8 cellular contexts compared by ENCODE assay signal in the genomic region with DNA sequence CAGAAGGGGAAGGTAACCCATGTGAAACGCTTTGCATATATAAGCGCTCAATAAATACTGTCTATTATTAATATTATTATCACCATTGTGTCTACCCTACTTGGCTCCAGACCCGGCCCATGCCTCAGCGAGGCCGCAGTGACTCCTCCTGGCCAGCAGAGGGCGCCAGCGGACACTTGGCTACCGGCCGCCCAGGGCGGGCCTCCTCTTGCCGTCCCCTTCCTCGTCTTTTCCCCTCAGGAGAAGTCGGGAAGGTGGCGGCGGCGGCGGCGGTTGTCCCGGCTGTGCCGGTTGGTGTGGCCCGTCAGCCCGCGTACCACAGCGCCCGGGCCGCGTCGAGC. TPM values are rescaled to one million over a fixed set of nuclear protein-coding genes. Genes with fewer than 3 reads are reported as not detected.
DNase-seq lines count a peak whose midpoint lies in the region; ATAC-seq and TF ChIP-seq lines count a peak whose summit lies in the region.

Gene AGFG1 (plus strand): TSS at position 233 of the 341 bp plus-strand sequence. CDS start 266 bp downstream, outside the sequence.

- H3K4me2 ChIP-seq in BLaER1 = peak within 1 kb of the TSS; percentile 84

- H3K9ac ChIP-seq in BLaER1 (peak within 1 kb of the TSS; percentile 82), liver (ENCODE audit: low read depth in 1 of 2, low read length in 2 of 2) (peak within 1 kb of the TSS in 1 of 2 donors; percentile 19)

- TF ChIP-seq RAD21 in liver (IDR thresholded peaks at IDR 0.05) = peak; percentile 63 to 83

- peaks cover 41% of the 10 kb centered on the region for H4K20me1 ChIP-seq in BLaER1

- H3K36me3 ChIP-seq in BLaER1 (no peaks in the 10 kb centered on the region), liver (ENCODE audit: control insufficient read depth in 4 of 4, insufficient read depth in 3 of 4, low read depth in 1 of 4, low read length in 3 of 4) (no peaks in the 10 kb centered on the region)

- DNase-seq in NCI-H526 treated with DMSO at 0.1 percent for 48 hours (lab: John Stamatoyannopoulos, UW) = peak; percentile 70
- peak; percentile 82 to 92 for DNase-seq in activated CD4-positive, alpha-beta T cell treated with anti-CD3 and anti-CD28 coated beads, Interleukin-2, amount 50 U/mL, for 24 hours (ENCODE audit: low read depth in 1 of 2, low spot score in 1 of 2)
- peak; percentile 90 for DNase-seq in dermis blood vessel endothelial cell
- DNase-seq in stimulated activated CD4-positive, alpha-beta T cell treated with anti-CD3 and anti-CD28 coated beads, Interleukin-4, amount 100 ng/mL, for 24 hours = peak; percentile 88

- peak; percentile 99 for TF ChIP-seq CTCF in liver (IDR thresholded peaks at IDR 0.05; ENCODE audit: low read depth, low read length, missing input control)

- H3K4me3 ChIP-seq in BLaER1 = peak within 1 kb of the TSS; percentile 82
- peak within 1 kb of the TSS; percentile 92 to 98 (median 92) for H3K4me3 ChIP-seq in liver (ENCODE audit: low read depth in 1 of 3, low read length in 3 of 3)

- H3K27me3 ChIP-seq in BLaER1 (no peaks in the 10 kb centered on the region), liver (ENCODE audit: control insufficient read depth in 4 of 4, insufficient read depth in 4 of 4, low read length in 3 of 4) (no peaks in the 10 kb centered on the region)

- H3K27ac ChIP-seq in BLaER1 (peak within 1 kb of the TSS; percentile 83), liver (ENCODE audit: low read depth in 1 of 2, low read length in 2 of 2) (peak within 1 kb of the TSS; percentile 88)

- ATAC-seq in GM19043 (IDR thresholded peaks at IDR 0.05; ENCODE audit: low read depth, unreplicated experiment) (peak; percentile 85), HG03354 (IDR thresholded peaks at IDR 0.05; ENCODE audit: poor library complexity, severe bottlenecking, unreplicated experiment) (peak; percentile 89)

- H3K4me1 ChIP-seq in BLaER1 (peaks cover 16% of the 10 kb centered on the region), liver (ENCODE audit: control insufficient read depth in 4 of 4, insufficient read depth in 4 of 4, low read length in 3 of 4) (peaks cover 2 to 17% (median 16%) of the 10 kb centered on the region in 4 donors)

- H3K9me3 ChIP-seq in BLaER1 (no peaks in the 10 kb centered on the region), liver (ENCODE audit: control insufficient read depth in 4 of 4, low read length in 3 of 4) (no peaks in the 10 kb centered on the region)

- WGBS in liver = 2% methylated on average over 28 of the region's 28 CpGs

TF ChIP-seq in liver, 16 proteins besides CTCF, POLR2A, EP300 and RAD21:
- no peak for TF ChIP-seq TAF1 (conservative IDR thresholded peaks at IDR 0.05)
- TF ChIP-seq HNF4G (IDR thresholded peaks at IDR 0.05) = no peak
- TF ChIP-seq YY1 (IDR thresholded peaks at IDR 0.05) = peak; percentile 48
- no peak for TF ChIP-seq HNF4A (conservative IDR thresholded peaks at IDR 0.05)
- TF ChIP-seq, protein P1, sequence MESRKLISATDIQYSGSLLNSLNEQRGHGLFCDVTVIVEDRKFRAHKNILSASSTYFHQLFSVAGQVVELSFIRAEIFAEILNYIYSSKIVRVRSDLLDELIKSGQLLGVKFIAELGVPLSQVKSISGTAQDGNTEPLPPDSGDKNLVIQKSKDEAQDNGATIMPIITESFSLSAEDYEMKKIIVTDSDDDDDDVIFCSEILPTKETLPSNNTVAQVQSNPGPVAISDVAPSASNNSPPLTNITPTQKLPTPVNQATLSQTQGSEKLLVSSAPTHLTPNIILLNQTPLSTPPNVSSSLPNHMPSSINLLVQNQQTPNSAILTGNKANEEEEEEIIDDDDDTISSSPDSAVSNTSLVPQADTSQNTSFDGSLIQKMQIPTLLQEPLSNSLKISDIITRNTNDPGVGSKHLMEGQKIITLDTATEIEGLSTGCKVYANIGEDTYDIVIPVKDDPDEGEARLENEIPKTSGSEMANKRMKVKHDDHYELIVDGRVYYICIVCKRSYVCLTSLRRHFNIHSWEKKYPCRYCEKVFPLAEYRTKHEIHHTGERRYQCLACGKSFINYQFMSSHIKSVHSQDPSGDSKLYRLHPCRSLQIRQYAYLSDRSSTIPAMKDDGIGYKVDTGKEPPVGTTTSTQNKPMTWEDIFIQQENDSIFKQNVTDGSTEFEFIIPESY (IDR thresholded peaks at IDR 0.05) = no peak
TF ChIP-seq in liver: peak in this region for 1.

RNA-seq across cellular contexts. Expression of gene AGFG1, which starts in this region (rescaled TPM):
- 45.9 and 74.0 TPM in 2 replicates for total RNA-seq in dermis blood vessel endothelial cell
- 10 to 100 TPM; 23.0 to 49.7 TPM for total RNA-seq in liver
- polyA plus RNA-seq in liver = 10 to 100 TPM in 1 of 2 donors, 1 to 10 TPM in 1; 8.5 to 24.3 TPM

Comparison
In these comparisons a context has a peak if more than half of its experiments do, and no peak if none do; other contexts are left out.
1. Peak in every context shown above with its lines: DNase-seq, ATAC-seq, H3K4me3 ChIP-seq and H3K27ac ChIP-seq.